Comparison of ENCODE assay signal across 1 cellular context in genomic region chr11:46381836-46382643, GRCh38.
A peak's percentile ranks its signal among the peaks of the same experiment; 100 is the strongest.
TF ChIP-seq lines count a peak whose summit lies in the region.

No MANE protein-coding gene starts in this region.

TF ChIP-seq in GM23338, 12 proteins besides CTCF, POLR2A, EP300 and RAD21:
- no peak for TF ChIP-seq REST (IDR thresholded peaks at IDR 0.05; ENCODE audit: unreplicated experiment)
- TF ChIP-seq POLR2AphosphoS5 (IDR thresholded peaks at IDR 0.05; ENCODE audit: low read depth), result peak; percentile 67
- no peak for TF ChIP-seq JUNB (IDR thresholded peaks at IDR 0.05; ENCODE audit: unreplicated experiment)
- no peak for TF ChIP-seq EZH2phosphoT487 (IDR thresholded peaks at IDR 0.05; ENCODE audit: unreplicated experiment)
- no peak for TF ChIP-seq STAT1 (IDR thresholded peaks at IDR 0.05; ENCODE audit: unreplicated experiment)
- TF ChIP-seq ZNF114 (CRISPR knock-in tag; IDR thresholded peaks at IDR 0.05), result no peak
- no peak for TF ChIP-seq ETS1 (IDR thresholded peaks at IDR 0.05)
- TF ChIP-seq EZH2 (IDR thresholded peaks at IDR 0.05; ENCODE audit: low read depth, unreplicated experiment), result no peak
- no peak for TF ChIP-seq CREB1 (CRISPR knock-in tag; IDR thresholded peaks at IDR 0.05; ENCODE audit: low read depth)
